Comparison of ENCODE assay signal across 8 cellular contexts in genomic region chr17:77494664-77495435, GRCh38.
A peak's percentile ranks its signal among the peaks of the same experiment; 100 is the strongest.
DNase-seq lines count a peak whose midpoint lies in the region; ATAC-seq and TF ChIP-seq lines count a peak whose summit lies in the region.

No MANE protein-coding gene starts in this region.

- H3K4me1 ChIP-seq in NT2/D1 (ENCODE audit: insufficient read depth, insufficient read length) = peaks cover 4% of the 10 kb centered on the region

- DNase-seq in COLO668 (lab: John Stamatoyannopoulos, UW; ENCODE audit: unreplicated experiment) (peak; percentile 28), HFFc6 (peak; percentile 51), NT2/D1 (ENCODE audit: low read depth, low spot score) (peak; percentile 57), epithelial cell of proximal tubule (ENCODE audit: low read depth) (no peak), naive B cell (peak; percentile 65)
- peak; percentile 89 for DNase-seq in activated CD8-positive, alpha-beta memory T cell treated with anti-CD3 and anti-CD28 coated beads, Interleukin-2, amount 50 U/mL, for 48 hours
- DNase-seq in stimulated activated naive B cell treated with anti-CD40 and anti-IgM and Interleukin-4, amounts not matched to agents 10 μg/mL and 1 μg/mL and 100 μg/mL, for 72 hours = peak; percentile 68

- peak; percentile 57 to 58 for ATAC-seq in naive B cell (ENCODE audit: low read depth in 2 of 2)
- peak; percentile 51 to 68 for ATAC-seq in stimulated activated naive B cell treated with anti-CD40 and anti-IgM and Interleukin-4, amounts not matched to agents 10 μg/mL and 1 μg/mL and 100 μg/mL, for 72 hours (replicated peaks)
- no peak for ATAC-seq in HG02588 (IDR thresholded peaks at IDR 0.05; ENCODE audit: unreplicated experiment)

- H3K4me1 Mint-ChIP-seq in HFFc6 (ENCODE audit: low read depth) (peaks cover 8% of the 10 kb centered on the region), naive B cell (peaks cover 15 to 41% (median 35%) of the 10 kb centered on the region in 3 donors)
- peaks cover 14 to 30% of the 10 kb centered on the region in 2 donors for H3K4me1 Mint-ChIP-seq in stimulated activated naive B cell treated with anti-CD40 and anti-IgM and Interleukin-4, amounts not matched to agents 10 μg/mL and 1 μg/mL and 100 μg/mL, for 72 hours

- H3K27ac Mint-ChIP-seq in HFFc6 (peak overlapping the region; percentile 41), naive B cell (peak overlapping the region; percentile 30 to 94 (median 86))
- peak overlapping the region; percentile 20 for H3K27ac Mint-ChIP-seq in stimulated activated naive B cell treated with anti-CD40 and anti-IgM and Interleukin-4, amounts not matched to agents 10 μg/mL and 1 μg/mL and 100 μg/mL, for 72 hours

- peaks cover 88% of the 10 kb centered on the region for H3K36me3 ChIP-seq in NT2/D1 (ENCODE audit: insufficient read depth, insufficient read length, low read length)

- TF ChIP-seq CTCF in HFFc6 (IDR thresholded peaks at IDR 0.05) = peak; percentile 99
- TF ChIP-seq CTCF in epithelial cell of proximal tubule (conservative IDR thresholded peaks at IDR 0.05; ENCODE audit: low read depth, low read length) = peak; percentile 96

- H3K4me3 Mint-ChIP-seq in HFFc6 = no peak overlapping the region
- peak overlapping the region in 3 of 8 donors; percentile 7 to 32 (median 10) for H3K4me3 Mint-ChIP-seq in naive B cell
- peak overlapping the region in 1 of 2 donors; percentile 1 for H3K4me3 Mint-ChIP-seq in stimulated activated naive B cell treated with anti-CD40 and anti-IgM and Interleukin-4, amounts not matched to agents 10 μg/mL and 1 μg/mL and 100 μg/mL, for 72 hours

- H3K27me3 ChIP-seq in NT2/D1 (ENCODE audit: insufficient read depth, insufficient read length) = no peaks in the 10 kb centered on the region

- peaks cover 7% of the 10 kb centered on the region for H3K27me3 Mint-ChIP-seq in HFFc6 (ENCODE audit: insufficient read depth)
- no peaks in the 10 kb centered on the region for H3K27me3 Mint-ChIP-seq in naive B cell
- no peaks in the 10 kb centered on the region for H3K27me3 Mint-ChIP-seq in stimulated activated naive B cell treated with anti-CD40 and anti-IgM and Interleukin-4, amounts not matched to agents 10 μg/mL and 1 μg/mL and 100 μg/mL, for 72 hours

- H3K9me3 ChIP-seq in NT2/D1 (ENCODE audit: insufficient read depth, low read length) = no peaks in the 10 kb centered on the region

- H3K9ac ChIP-seq in NT2/D1 (ENCODE audit: insufficient read length, low read depth) = peak overlapping the region; percentile 34

- H3K9me3 Mint-ChIP-seq in HFFc6 = no peaks in the 10 kb centered on the region
- no peaks in the 10 kb centered on the region for H3K9me3 Mint-ChIP-seq in naive B cell
- no peaks in the 10 kb centered on the region for H3K9me3 Mint-ChIP-seq in stimulated activated naive B cell treated with anti-CD40 and anti-IgM and Interleukin-4, amounts not matched to agents 10 μg/mL and 1 μg/mL and 100 μg/mL, for 72 hours

- no peak overlapping the region for H3K4me3 ChIP-seq in NT2/D1 (ENCODE audit: insufficient read length, low read depth)
- no peak overlapping the region for H3K4me3 ChIP-seq in epithelial cell of proximal tubule (ENCODE audit: low read depth, low read length)

- H3K36me3 Mint-ChIP-seq in HFFc6 (ENCODE audit: low read depth) (peaks cover 4% of the 10 kb centered on the region; the same call in 1 of the 2 replicates), naive B cell (peaks cover 0 to 9% of the 10 kb centered on the region in 2 donors)
- peaks cover 46 to 57% of the 10 kb centered on the region in 2 donors for H3K36me3 Mint-ChIP-seq in stimulated activated naive B cell treated with anti-CD40 and anti-IgM and Interleukin-4, amounts not matched to agents 10 μg/mL and 1 μg/mL and 100 μg/mL, for 72 hours

Comparison
In these comparisons a context has a peak if more than half of its experiments do, and no peak if none do; other contexts are left out.
1. H3K27ac Mint-ChIP-seq: peak in every context shown above with its lines; median percentile 86 in naive B cell; 41 in HFFc6; 20 in stimulated activated naive B cell treated with anti-CD40 and anti-IgM and Interleukin-4, amounts not matched to agents 10 μg/mL and 1 μg/mL and 100 μg/mL, for 72 hours.